ENCODE assay signal across 8 cellular contexts in genomic region chr14:50260511-50260910, GRCh38. TPM values are rescaled to one million over a fixed set of nuclear protein-coding genes. Genes with fewer than 3 reads are reported as not detected.
DNase-seq lines count a peak whose midpoint lies in the region; ATAC-seq and TF ChIP-seq lines count a peak whose summit lies in the region.

No MANE protein-coding gene starts in this region.

- intact Hi-C loops in mucosa of descending colon (cut with DNase I, micrococcal nuclease), result no loop called here

- DNase-seq in AG20443 (ENCODE audit: low spot score) (peak; percentile 49), GM10266 (ENCODE audit: extremely low spot score) (peak; percentile 38), NCI-H69 (lab: John Stamatoyannopoulos, UW) (peak; percentile 54), dermis blood vessel endothelial cell (peak; percentile 57), mucosa of descending colon (peak in 1 of 3 donors; percentile 16), Ammon's horn (ENCODE audit: low spot score) (no peak), ecto neural progenitor cell (ENCODE audit: low spot score) (no peak), NCI-H2171 treated with DMSO at 0.1 percent for 48 hours (lab: John Stamatoyannopoulos, UW) (no peak)

- peak; percentile 27 for ATAC-seq in mucosa of descending colon

- no peaks in the 10 kb centered on the region for H3K9me3 ChIP-seq in mucosa of descending colon

- no peaks in the 10 kb centered on the region for H3K36me3 ChIP-seq in mucosa of descending colon (ENCODE audit: low read depth)

- H3K4me3 ChIP-seq in mucosa of descending colon, result no peak overlapping the region

- no peaks in the 10 kb centered on the region for H3K4me1 ChIP-seq in mucosa of descending colon (ENCODE audit: low read depth)

- TF ChIP-seq CTCF in GM10266 (IDR thresholded peaks at IDR 0.05; ENCODE audit: control insufficient read depth, insufficient read depth, low read depth, missing control alignments), result peak; percentile 48
- no peak for TF ChIP-seq CTCF in mucosa of descending colon (IDR thresholded peaks at IDR 0.05)

RNA-seq across cellular contexts. Expression of gene SOS2, which starts 29.1 kb away (rescaled TPM):
- total RNA-seq in dermis blood vessel endothelial cell (31.5 and 37.4 TPM in 2 replicates), mucosa of descending colon (10 to 100 TPM; 38.0 to 60.2 (median 44.4) TPM)

RNA-seq across cellular contexts. Expression of gene L2HGDH, which starts 51.5 kb away (rescaled TPM):
- total RNA-seq in dermis blood vessel endothelial cell (4.4 and 10.7 TPM in 2 replicates), mucosa of descending colon (10 to 100 TPM in 1 of 3 donors, 1 to 10 TPM in 2; 7.2 to 11.2 (median 9.8) TPM)

RNA-seq across cellular contexts. Expression of gene DMAC2L, which starts 51.6 kb away (rescaled TPM):
- 7.7 and 7.8 TPM in 2 replicates for total RNA-seq in dermis blood vessel endothelial cell
- total RNA-seq in mucosa of descending colon, result 10 to 100 TPM; 18.9 to 27.6 (median 21.5) TPM

Comparison
In these comparisons a context has a peak if more than half of its experiments do, and no peak if none do; other contexts are left out.
1. DNase-seq: peak in AG20443 (single experiment), GM10266 (single experiment), NCI-H69 (single experiment) and dermis blood vessel endothelial cell (single experiment); none in Ammon's horn (single experiment), ecto neural progenitor cell (single experiment) and NCI-H2171 treated with DMSO at 0.1 percent for 48 hours (single experiment).